ENCODE assay signal across 9 cellular contexts in the genomic region with DNA sequence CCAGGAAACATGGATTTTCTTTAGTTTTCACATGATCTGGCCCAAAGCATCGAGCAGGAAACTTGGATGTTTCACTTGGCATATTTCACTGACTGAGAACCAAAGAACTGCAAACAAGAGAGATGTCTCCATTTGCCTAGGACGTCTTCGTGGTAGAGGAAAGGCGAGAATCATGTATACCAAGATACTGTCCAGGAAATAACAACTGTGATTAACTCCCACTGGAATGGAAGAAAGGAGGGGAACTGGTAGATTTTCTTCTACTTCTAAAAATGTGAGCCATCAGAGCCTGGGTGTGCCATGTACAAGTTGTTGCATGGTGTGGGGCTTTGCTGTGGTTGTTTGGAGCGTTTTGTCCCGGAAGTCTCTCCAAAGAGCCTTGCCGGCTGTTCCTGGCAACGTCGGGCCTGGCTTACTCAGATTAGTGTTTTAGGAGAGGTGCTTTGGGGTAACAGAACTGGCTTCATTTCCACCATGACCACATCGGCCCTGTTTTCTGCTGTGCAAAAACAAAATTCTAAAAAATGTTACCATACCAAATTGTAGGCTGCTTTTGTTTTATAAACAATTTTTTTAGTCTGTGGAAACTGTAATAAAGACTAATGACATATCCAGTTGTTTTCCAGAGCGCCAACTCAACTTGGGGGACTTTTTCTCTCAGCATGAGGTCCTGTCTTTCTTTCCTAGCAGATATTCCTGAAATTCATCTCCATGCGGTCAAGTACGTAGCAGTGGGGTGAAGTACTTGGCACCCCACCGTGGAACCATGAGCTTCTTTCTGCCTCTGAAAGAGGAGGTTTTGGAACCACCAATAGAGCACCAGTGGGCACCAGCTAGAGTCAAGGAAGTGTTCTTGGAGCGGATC.
DNase-seq lines count a peak whose midpoint lies in the region; ATAC-seq and TF ChIP-seq lines count a peak whose summit lies in the region.
"Had no signal": no experiment of that assay in that cellular context is flagged by ENCODE, and none has a peak within 500 bp of the region (broad histone marks: within the 10 kb centered on the region; RNA-seq: fewer than 3 reads in every experiment).

No MANE protein-coding gene starts in this region.

- ATAC-seq in left colon: no peak
- ATAC-seq in GM21786 (IDR thresholded peaks at IDR 0.05; ENCODE audit: unreplicated experiment): no peak
- ATAC-seq: HepG2 had no signal

- WGBS in smooth muscle cell (ENCODE audit: low lambda C conversion rate): 80% methylated on average over 15 of the region's 15 CpGs

- H3K79me2 ChIP-seq in smooth muscle cell (ENCODE audit: low read depth): no peaks in the 10 kb centered on the region

- H3K9me3 ChIP-seq in colonic mucosa: no peaks in the 10 kb centered on the region
- H3K9me3 ChIP-seq in smooth muscle cell (replicated peaks; ENCODE audit: low read depth): no peaks in the 10 kb centered on the region
- H3K9me3 ChIP-seq in SJCRH30 (replicated peaks): no peaks in the 10 kb centered on the region

- no peak overlapping the region for H3K4me2 ChIP-seq in smooth muscle cell

- no peaks in the 10 kb centered on the region for H3K36me3 ChIP-seq in colonic mucosa
- no peaks in the 10 kb centered on the region for H3K36me3 ChIP-seq in smooth muscle cell (ENCODE audit: low read depth)
- H3K36me3 ChIP-seq in SJCRH30: no peaks in the 10 kb centered on the region

- intact Hi-C loops in colonic mucosa (cut with DNase I) (no loop called here), left colon (cut with DNase I, micrococcal nuclease) (no loop called here)

- no peaks in the 10 kb centered on the region for H3F3A ChIP-seq in smooth muscle cell (ENCODE audit: low read depth)

- no peaks in the 10 kb centered on the region for H4K20me1 ChIP-seq in smooth muscle cell (ENCODE audit: low read depth)

- H3K27me3 ChIP-seq in colonic mucosa (no peaks in the 10 kb centered on the region), smooth muscle cell (ENCODE audit: low read depth) (no peaks in the 10 kb centered on the region), SJCRH30 (no peaks in the 10 kb centered on the region)

- peak overlapping the region; percentile 1 for H2AFZ ChIP-seq in smooth muscle cell (ENCODE audit: low read depth)

- H3K4me3 ChIP-seq in colonic mucosa (no peak overlapping the region), smooth muscle cell (no peak overlapping the region), SJCRH30 (no peak overlapping the region)

- DNase-seq in HCEC 1CT: peak; percentile 53
- DNase-seq in colonic mucosa: peak; percentile 44
- peak; percentile 18 to 55 for DNase-seq in left colon
- DNase-seq in smooth muscle cell (lab: John Stamatoyannopoulos, UW; ENCODE audit: unreplicated experiment): no peak
- DNase-seq in SJCRH30: no peak
- no peak for DNase-seq in A172 (ENCODE audit: low spot score)
- no peak for DNase-seq in NCI-H345 (lab: John Stamatoyannopoulos, UW)

- H3K4me1 ChIP-seq in colonic mucosa (no peaks in the 10 kb centered on the region), smooth muscle cell (ENCODE audit: low read depth) (no peaks in the 10 kb centered on the region), SJCRH30 (no peaks in the 10 kb centered on the region)

- H3K27ac ChIP-seq in colonic mucosa (peak overlapping the region; percentile 9), smooth muscle cell (ENCODE audit: low read depth) (peak overlapping the region; percentile 50), SJCRH30 (no peak overlapping the region)

- H3K9ac ChIP-seq in colonic mucosa (ENCODE audit: low read depth in 2 of 2, low read length in 2 of 2) (no peak overlapping the region), smooth muscle cell (ENCODE audit: low read depth) (no peak overlapping the region)

- TF ChIP-seq CTCF in colonic mucosa (IDR thresholded peaks at IDR 0.05) (no peak), smooth muscle cell (IDR thresholded peaks at IDR 0.05; ENCODE audit: borderline replicate concordance, insufficient read depth, poor library complexity, severe bottlenecking) (no peak)

Comparison
In these comparisons a context has a peak if more than half of its experiments do, and no peak if none do; other contexts are left out.
1. DNase-seq: peak in HCEC 1CT (single experiment), colonic mucosa (single experiment) and left colon (2 of 2); none in smooth muscle cell (single experiment), SJCRH30 (0 of 2), A172 (single experiment) and NCI-H345 (single experiment).